10 cellular contexts compared by ENCODE assay signal in genomic region chr4:184902550-184902949, GRCh38.
"Had no signal": no experiment of that assay in that cellular context is flagged by ENCODE, and none has a peak within 500 bp of the region (broad histone marks: within the 10 kb centered on the region; RNA-seq: fewer than 3 reads in every experiment).

No MANE protein-coding gene starts in this region.

- H3K36me3 ChIP-seq: HAP-1 had no signal

- ATAC-seq: HCT116 had no signal

- DNase-seq: GM23248, GOT3, H7, HFFc6, IMR-90, KBM-7 had no signal

- H3K9ac ChIP-seq: GM23248, KMS-11 had no signal

- H3K9me3 ChIP-seq: HAP-1 had no signal

- H3K4me3 ChIP-seq: GM23248, HAP-1 had no signal

- H3K4me1 ChIP-seq: HAP-1 had no signal

- H3K27ac ChIP-seq: GM23248, HL-60, KMS-11 had no signal
